1 cellular context compared by ENCODE assay signal in genomic region chr11:46119053-46119351, GRCh38.
TF ChIP-seq lines count a peak whose summit lies in the region.

No MANE protein-coding gene starts in this region.

TF ChIP-seq in SK-N-SH treated with all-trans-retinoic acid at 6 μM for 48 hours, 23 proteins besides CTCF, POLR2A, EP300 and RAD21 (continued from another document):
- no peak for TF ChIP-seq ZNF565 (CRISPR knock-in tag; conservative IDR thresholded peaks at IDR 0.05; ENCODE audit: low read depth)
- no peak for TF ChIP-seq OSR1 (CRISPR knock-in tag; IDR thresholded peaks at IDR 0.05)
- no peak for TF ChIP-seq ZNF8 (CRISPR knock-in tag; IDR thresholded peaks at IDR 0.05)
- TF ChIP-seq ZFP30 (CRISPR knock-in tag; IDR thresholded peaks at IDR 0.05), result no peak
- no peak for TF ChIP-seq TOX (CRISPR knock-in tag; IDR thresholded peaks at IDR 0.05; ENCODE audit: borderline replicate concordance)
- TF ChIP-seq ISL1 (CRISPR knock-in tag; IDR thresholded peaks at IDR 0.05), result no peak
